ENCODE assay signal across 2 cellular contexts in genomic region chr11:690244-690643, GRCh38. TPM values are rescaled to one million over a fixed set of nuclear protein-coding genes. Genes with fewer than 3 reads are reported as not detected.
"Had no signal": no experiment of that assay in that cellular context is flagged by ENCODE, and none has a peak within 500 bp of the region (broad histone marks: within the 10 kb centered on the region; RNA-seq: fewer than 3 reads in every experiment).

No MANE protein-coding gene starts in this region.

RNA-seq across cellular contexts. Expression of gene DRD4, which starts 53.2 kb away (rescaled TPM):
- total RNA-seq: ascending aorta, SJCRH30 had no signal
